17 cellular contexts compared by ENCODE assay signal in the genomic region with DNA sequence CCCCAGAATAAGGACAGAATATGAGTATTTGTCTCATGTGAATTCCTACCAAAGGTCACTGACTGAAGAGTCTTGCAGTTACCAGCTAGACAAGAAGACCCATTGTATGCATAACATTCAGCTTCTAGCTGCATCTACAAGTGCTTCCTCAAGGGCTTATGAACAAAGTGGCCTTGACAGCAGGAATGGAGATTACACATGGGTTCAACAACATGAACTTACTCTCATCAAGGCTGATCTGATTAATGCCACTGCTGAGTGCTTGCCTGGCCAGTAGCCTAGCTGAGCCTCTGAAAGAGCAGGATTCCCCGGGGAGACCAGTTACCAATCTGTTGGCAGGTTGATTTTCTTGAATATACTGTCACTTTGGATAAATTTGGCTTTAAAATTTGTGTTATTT.
DNase-seq lines count a peak whose midpoint lies in the region; ATAC-seq and TF ChIP-seq lines count a peak whose summit lies in the region.
"Had no signal": no experiment of that assay in that cellular context is flagged by ENCODE, and none has a peak within 500 bp of the region (broad histone marks: within the 10 kb centered on the region; RNA-seq: fewer than 3 reads in every experiment).

No MANE protein-coding gene starts in this region.

- no peak for DNase-seq in naive B cell
- no peak for DNase-seq in NCI-H510A (lab: John Stamatoyannopoulos, UW)
- DNase-seq in suprapubic skin (ENCODE audit: low spot score in 2 of 2): no peak
- no peak for DNase-seq in GF-D8 (lab: John Stamatoyannopoulos, UW)
- DNase-seq in stimulated activated CD4-positive, alpha-beta T cell treated with anti-CD3 and anti-CD28 coated beads, Interleukin-1b, Interleukin-23, amount 100 ng/mL, for 48 hours: no peak
- DNase-seq: activated effector memory CD4-positive, alpha-beta T cell treated with anti-CD3 and anti-CD28 coated beads, Interleukin-2, amount 50 U/mL, for 16 hours; H7; NCI-H2171; PC-3 had no signal

- H3K9me3 ChIP-seq in OCI-LY3 (ENCODE audit: insufficient read depth, low read length) (no peaks in the 10 kb centered on the region), suprapubic skin (no peaks in the 10 kb centered on the region)

- TF ChIP-seq CTCF in OCI-LY3 (IDR thresholded peaks at IDR 0.05; ENCODE audit: low read depth, low read length) (no peak), suprapubic skin (IDR thresholded peaks at IDR 0.05) (no peak)

- ATAC-seq in GM19395 (IDR thresholded peaks at IDR 0.05; ENCODE audit: unreplicated experiment) (peak; percentile 24), HG02759 (IDR thresholded peaks at IDR 0.05; ENCODE audit: unreplicated experiment) (peak; percentile 33), naive B cell (ENCODE audit: low read depth in 2 of 2) (no peak)
- ATAC-seq: PC-3 had no signal

- peaks cover 16 to 21% (median 20%) of the 10 kb centered on the region in 3 donors for H3K4me1 Mint-ChIP-seq in naive B cell
- H3K4me1 Mint-ChIP-seq: brain, nephron had no signal

- H3K36me3 Mint-ChIP-seq in naive B cell: no peaks in the 10 kb centered on the region
- H3K36me3 Mint-ChIP-seq: brain had no signal

- H3K4me2 ChIP-seq in OCI-LY3 (ENCODE audit: low read length): peak overlapping the region; percentile 46

- no peaks in the 10 kb centered on the region for H4K20me1 ChIP-seq in OCI-LY3 (ENCODE audit: insufficient read depth, low read length)

- H2AFZ ChIP-seq in OCI-LY3 (ENCODE audit: low read depth, low read length): 0 out of 2 replicates have a peak overlapping the region, but pooled peaks have one; percentile 41

- no peaks in the 10 kb centered on the region for H3K27me3 Mint-ChIP-seq in naive B cell
- H3K27me3 Mint-ChIP-seq: activated CD8-positive, alpha-beta T cell treated with anti-CD3 and anti-CD28 coated beads for 36 hours; brain had no signal

- no peak for TF ChIP-seq EP300 in suprapubic skin (IDR thresholded peaks at IDR 0.05)

- no peak overlapping the region for H3K9ac ChIP-seq in OCI-LY3 (ENCODE audit: low read length)

- TF ChIP-seq POLR2A in suprapubic skin (IDR thresholded peaks at IDR 0.05): no peak

- no peaks in the 10 kb centered on the region for H3K9me3 Mint-ChIP-seq in naive B cell
- H3K9me3 Mint-ChIP-seq: nephron had no signal

- H3K4me1 ChIP-seq in OCI-LY3 (ENCODE audit: low read length) (peaks cover 18% of the 10 kb centered on the region), suprapubic skin (no peaks in the 10 kb centered on the region)

- WGBS in suprapubic skin: 90% methylated on average over 1 of the region's 1 CpG

- no peaks in the 10 kb centered on the region for H3K79me2 ChIP-seq in OCI-LY3 (ENCODE audit: low read length)

- H3K27ac ChIP-seq in OCI-LY3 (ENCODE audit: low read length) (no peak overlapping the region), suprapubic skin (no peak overlapping the region)
- H3K27ac ChIP-seq: C4-2B, skin epidermis had no signal

- no peak overlapping the region for H3K4me3 Mint-ChIP-seq in naive B cell
- H3K4me3 Mint-ChIP-seq: activated CD8-positive, alpha-beta T cell treated with anti-CD3 and anti-CD28 coated beads for 36 hours; brain; nephron had no signal

- H3K27me3 ChIP-seq in OCI-LY3 (ENCODE audit: low read depth, low read length): no peaks in the 10 kb centered on the region
- H3K27me3 ChIP-seq in suprapubic skin: no peaks in the 10 kb centered on the region

- H3K4me3 ChIP-seq in OCI-LY3 (ENCODE audit: low read length) (no peak overlapping the region), suprapubic skin (no peak overlapping the region)
- H3K4me3 ChIP-seq: skin epidermis had no signal

- H3K36me3 ChIP-seq in OCI-LY3 (replicated peaks; ENCODE audit: low read depth, low read length) (no peaks in the 10 kb centered on the region), suprapubic skin (no peaks in the 10 kb centered on the region)

- peak overlapping the region; percentile 16 to 91 (median 71) for H3K27ac Mint-ChIP-seq in naive B cell
- H3K27ac Mint-ChIP-seq: activated CD8-positive, alpha-beta T cell treated with anti-CD3 and anti-CD28 coated beads for 36 hours; nephron had no signal

Comparison
In these comparisons a context has a peak if more than half of its experiments do, and no peak if none do; other contexts are left out.
1. ATAC-seq: peak in GM19395 (single experiment) and HG02759 (single experiment); none in naive B cell (0 of 2).